Comparison of ENCODE assay signal across 17 cellular contexts in genomic region chrX:35016051-35016450, GRCh38.
"Had no signal": no experiment of that assay in that cellular context is flagged by ENCODE, and none has a peak within 500 bp of the region (broad histone marks: within the 10 kb centered on the region; RNA-seq: fewer than 3 reads in every experiment).

No MANE protein-coding gene starts in this region.

- DNase-seq: activated effector memory CD4-positive, alpha-beta T cell treated with Interleukin-2 at 50 U/mL for 16 hours; activated T-cell treated with anti-CD3 and anti-CD28 coated beads, Interleukin-2, amount 50 U/mL, for 1 hour; amygdala; effector CD8-positive, alpha-beta T cell; heart right ventricle; naive B cell; posterior cingulate gyrus; right lobe of liver; stimulated activated CD4-positive, alpha-beta T cell treated with anti-CD3 and anti-CD28 coated beads, Interleukin-2, amount 100 ng/mL, for 24 hours; stimulated activated naive CD4-positive, alpha-beta T cell had no signal

- H3K9me3 ChIP-seq: neutrophil, right lobe of liver had no signal

- H3K27ac ChIP-seq: coronary artery, heart right ventricle, neutrophil, right lobe of liver had no signal

- H3K27me3 Mint-ChIP-seq: naive B cell, type B pancreatic cell had no signal

- H3K27ac Mint-ChIP-seq: activated naive CD4-positive, alpha-beta T cell treated with anti-CD3 and anti-CD28 coated beads, Interleukin-2, amount 50 U/mL, for 72 hours; naive B cell; T-helper 2 cell treated with Interferon-gamma antibody and Interleukin-4, amounts not matched to agents 5 μg/mL and 100 μg/mL, for 36 hours; type B pancreatic cell had no signal

- FAIRE-seq: frontal cortex, keratinocyte had no signal

- H3K4me1 Mint-ChIP-seq: naive B cell had no signal

- H3K4me3 ChIP-seq: coronary artery, heart right ventricle, right lobe of liver had no signal

- H3K36me3 ChIP-seq: heart right ventricle, neutrophil, right lobe of liver had no signal

- H3K27me3 ChIP-seq: neutrophil, right lobe of liver had no signal

- H3K9me3 Mint-ChIP-seq: T-helper 2 cell treated with Interferon-gamma antibody and Interleukin-4, amounts not matched to agents 5 μg/mL and 100 μg/mL, for 36 hours had no signal

- H3K4me1 ChIP-seq: heart right ventricle, right lobe of liver had no signal

- H3K36me3 Mint-ChIP-seq: activated naive CD4-positive, alpha-beta T cell treated with anti-CD3 and anti-CD28 coated beads, Interleukin-2, amount 50 U/mL, for 72 hours; naive B cell; type B pancreatic cell had no signal

- H3K4me3 Mint-ChIP-seq: naive B cell; T-helper 2 cell treated with Interferon-gamma antibody and Interleukin-4, amounts not matched to agents 5 μg/mL and 100 μg/mL, for 36 hours; type B pancreatic cell had no signal
